ENCODE assay signal across 8 cellular contexts in the genomic region with DNA sequence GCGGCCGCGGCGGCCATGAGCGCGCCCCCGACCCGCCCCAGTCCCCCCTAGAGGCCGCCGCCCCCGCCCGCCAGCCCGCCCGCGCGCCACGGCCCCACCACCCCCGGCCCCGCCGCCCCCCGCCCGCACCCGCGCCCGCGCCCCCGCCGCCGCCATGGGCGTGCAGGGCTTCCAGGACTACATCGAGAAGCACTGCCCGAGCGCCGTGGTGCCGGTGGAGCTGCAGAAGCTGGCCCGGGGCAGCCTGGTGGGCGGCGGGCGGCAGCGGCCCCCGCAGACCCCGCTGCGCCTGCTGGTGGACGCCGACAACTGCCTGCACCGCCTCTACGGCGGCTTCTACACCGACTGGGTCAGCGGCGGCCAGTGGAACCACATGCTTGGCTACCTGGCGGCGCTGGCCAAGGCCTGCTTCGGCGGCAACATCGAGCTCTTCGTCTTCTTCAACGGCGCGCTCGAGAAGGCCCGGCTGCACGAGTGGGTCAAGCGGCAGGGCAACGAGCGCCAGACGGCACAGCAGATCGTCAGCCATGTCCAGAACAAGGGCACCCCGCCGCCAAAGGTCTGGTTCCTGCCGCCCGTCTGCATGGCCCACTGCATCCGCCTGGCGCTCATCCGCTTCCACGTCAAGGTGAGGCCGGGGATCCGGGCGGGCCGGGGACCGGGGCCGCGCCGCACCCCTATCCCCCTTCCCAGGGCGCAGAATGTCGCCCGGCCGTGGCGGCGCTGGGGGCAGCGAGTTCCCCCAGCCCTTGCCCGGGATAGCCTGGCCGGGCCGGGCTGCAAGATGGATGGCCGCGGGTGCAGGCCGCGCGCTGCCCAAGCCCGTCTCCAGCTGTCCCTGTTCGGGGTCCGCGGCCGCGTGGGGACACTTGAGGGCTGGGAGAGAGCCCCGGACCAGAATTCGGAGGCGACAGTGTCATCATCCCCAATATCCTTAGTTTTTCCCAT. TPM values are rescaled to one million over a fixed set of nuclear protein-coding genes. Genes with fewer than 3 reads are reported as not detected.
DNase-seq lines count a peak whose midpoint lies in the region; ATAC-seq and TF ChIP-seq lines count a peak whose summit lies in the region.

No MANE protein-coding gene starts in this region.

- H3K27me3 Mint-ChIP-seq in IgD-negative memory B cell = no peaks in the 10 kb centered on the region

- peaks cover 22 to 32% (median 31%) of the 10 kb centered on the region in 3 donors for H3K4me1 Mint-ChIP-seq in IgD-negative memory B cell

- no peaks in the 10 kb centered on the region for H3K36me3 Mint-ChIP-seq in IgD-negative memory B cell

- H3K9me3 ChIP-seq in colonic mucosa = no peaks in the 10 kb centered on the region
- no peaks in the 10 kb centered on the region for H3K9me3 ChIP-seq in right lobe of liver

- H3K27me3 ChIP-seq in colonic mucosa = no peaks in the 10 kb centered on the region
- no peaks in the 10 kb centered on the region for H3K27me3 ChIP-seq in right lobe of liver

- WGBS in right lobe of liver (ENCODE audit: insufficient coverage, low coverage, low lambda C conversion rate, missing lambda C conversion rate) = 0% methylated on average over 7 of the region's 108 CpGs

- DNase-seq in NCI-H510A (lab: John Stamatoyannopoulos, UW) = peak; percentile 35
- no peak for DNase-seq in NCI-H510A treated with DMSO at 0.1 percent for 48 hours (lab: John Stamatoyannopoulos, UW)
- DNase-seq in activated CD4-positive, alpha-beta T cell treated with anti-CD3 and anti-CD28 coated beads for 48 hours = peak; percentile 62
- DNase-seq in colonic mucosa = peak; percentile 42
- DNase-seq in right lobe of liver = peak; percentile 65 to 77 (median 66)
- peak in 2 of 3 donors; percentile 10 to 25 for DNase-seq in stimulated activated CD4-positive, alpha-beta T cell treated with anti-CD3 and anti-CD28 coated beads, TNF-alpha, amount 100 ng/mL, for 1 hour (ENCODE audit: low read depth in 3 of 3, low spot score in 1 of 3)
- no peak for DNase-seq in NOMO-1 treated with dmso at 0.1 percent for 144 hours (lab: John Stamatoyannopoulos, UW; ENCODE audit: unreplicated experiment)

- TF ChIP-seq POLR2A in right lobe of liver (IDR thresholded peaks at IDR 0.05) = no peak

- peaks cover 6% of the 10 kb centered on the region for H3K4me1 ChIP-seq in colonic mucosa
- peaks cover 0 to 32% (median 15%) of the 10 kb centered on the region in 4 donors for H3K4me1 ChIP-seq in right lobe of liver

- H3K4me3 ChIP-seq in colonic mucosa (peak overlapping the region; percentile 77), right lobe of liver (peak overlapping the region; percentile 83 to 95 (median 86))

- H3K9me3 Mint-ChIP-seq in IgD-negative memory B cell = no peaks in the 10 kb centered on the region

- intact Hi-C loops in colonic mucosa (cut with DNase I) (no loop called here), right lobe of liver (cut with DNase I) (no loop called here)

- H3K36me3 ChIP-seq in colonic mucosa (no peaks in the 10 kb centered on the region), right lobe of liver (peaks cover 0 to 25% (median 12%) of the 10 kb centered on the region in 4 donors)

- peak; percentile 14 to 39 (median 34) for ATAC-seq in right lobe of liver

- peak overlapping the region; percentile 86 to 99 (median 96) for H3K4me3 Mint-ChIP-seq in IgD-negative memory B cell

- peak overlapping the region; percentile 84 to 96 (median 92) for H3K27ac Mint-ChIP-seq in IgD-negative memory B cell

- TF ChIP-seq CTCF in colonic mucosa (IDR thresholded peaks at IDR 0.05) = no peak
- peak in 1 of 4 donors; percentile 39 for TF ChIP-seq CTCF in right lobe of liver (IDR thresholded peaks at IDR 0.05)

- peak overlapping the region; percentile 98 to 100 for H3K9ac ChIP-seq in colonic mucosa (ENCODE audit: low read depth in 2 of 2, low read length in 2 of 2)

- peak overlapping the region; percentile 92 for H3K27ac ChIP-seq in colonic mucosa
- H3K27ac ChIP-seq in right lobe of liver = peak overlapping the region; percentile 71 to 92 (median 90)

RNA-seq across cellular contexts. Expression of a gene that starts 0.6 kb away (rescaled TPM):
- 14.5 TPM for polyA plus RNA-seq in IgD-negative memory B cell
- total RNA-seq in colonic mucosa (100 to 1,000 TPM; 246 to 264 TPM), right lobe of liver (10 to 100 TPM; 61.9 to 92.1 (median 76.0) TPM)

RNA-seq across cellular contexts. Expression of a gene that starts 1.3 kb away (rescaled TPM):
- 62.9 TPM for polyA plus RNA-seq in IgD-negative memory B cell
- total RNA-seq in colonic mucosa (10 to 100 TPM; 56.5 to 67.1 TPM), right lobe of liver (10 to 100 TPM; 14.4 to 20.8 (median 17.9) TPM)

Comparison
In these comparisons a context has a peak if more than half of its experiments do, and no peak if none do; other contexts are left out.
1. DNase-seq: peak in NCI-H510A (single experiment), activated CD4-positive, alpha-beta T cell treated with anti-CD3 and anti-CD28 coated beads for 48 hours (single experiment), colonic mucosa (single experiment), right lobe of liver (3 of 3) and stimulated activated CD4-positive, alpha-beta T cell treated with anti-CD3 and anti-CD28 coated beads, TNF-alpha, amount 100 ng/mL, for 1 hour (2 of 3); none in NCI-H510A treated with DMSO at 0.1 percent for 48 hours (single experiment) and NOMO-1 treated with dmso at 0.1 percent for 144 hours (single experiment).